Comparison of ENCODE assay signal across 8 cellular contexts in the genomic region with DNA sequence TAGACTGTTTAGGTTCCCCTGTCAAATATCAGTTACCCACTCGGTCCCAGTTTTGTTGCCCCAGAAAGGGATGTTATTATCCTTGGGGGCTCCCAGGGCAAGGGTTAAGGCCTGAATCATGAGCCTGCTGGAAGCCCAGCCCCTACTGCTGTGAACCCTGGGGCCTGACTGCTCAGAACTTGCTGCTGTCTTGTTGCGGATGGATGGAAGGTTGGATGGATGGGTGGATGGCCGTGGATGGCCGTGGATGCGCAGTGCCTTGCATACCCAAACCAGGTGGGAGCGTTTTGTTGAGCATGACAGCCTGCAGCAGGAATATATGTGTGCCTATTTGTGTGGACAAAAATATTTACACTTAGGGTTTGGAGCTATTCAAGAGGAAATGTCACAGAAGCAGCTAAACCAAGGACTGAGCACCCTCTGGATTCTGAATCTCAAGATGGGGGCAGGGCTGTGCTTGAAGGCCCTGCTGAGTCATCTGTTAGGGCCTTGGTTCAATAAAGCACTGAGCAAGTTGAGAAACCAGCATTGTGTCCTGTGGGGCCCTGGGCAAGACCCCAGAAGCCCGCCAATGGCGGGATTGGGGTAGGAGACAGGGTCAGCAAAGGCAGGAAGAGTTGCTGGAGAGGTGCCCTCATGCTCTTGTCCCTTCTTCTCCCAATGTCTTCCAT. TPM values are rescaled to one million over a fixed set of nuclear protein-coding genes. Genes with fewer than 3 reads are reported as not detected.
DNase-seq lines count a peak whose midpoint lies in the region; TF ChIP-seq lines count a peak whose summit lies in the region.

No MANE protein-coding gene starts in this region.

- H3K27me3 Mint-ChIP-seq in activated naive CD4-positive, alpha-beta T cell treated with anti-CD3 and anti-CD28 coated beads, Interleukin-2, amount 50 U/mL, for 24 hours, result no peaks in the 10 kb centered on the region

- H3K27ac Mint-ChIP-seq in activated naive CD4-positive, alpha-beta T cell treated with anti-CD3 and anti-CD28 coated beads, Interleukin-2, amount 50 U/mL, for 24 hours, result peak overlapping the region; percentile 89

- no peaks in the 10 kb centered on the region for H4K20me1 ChIP-seq in mammary epithelial cell (ENCODE audit: insufficient read depth, low read length)

- H3K27ac ChIP-seq in mammary epithelial cell (ENCODE audit: insufficient read depth, low read depth, low read length) (no peak overlapping the region), mesendoderm (ENCODE audit: low read depth, low read length) (peak overlapping the region; percentile 30), urinary bladder (ENCODE audit: low read depth) (peak overlapping the region; percentile 53)

- dilution Hi-C loops in mammary epithelial cell (cut with HindIII; ENCODE audit: low sequenced_read_pairs), result no loop called here

- H3K4me3 ChIP-seq in mammary epithelial cell (replicated peaks in 1 of 3; ENCODE audit: insufficient read depth in 1 of 3, low read depth in 2 of 3, low read length in 3 of 3) (no peak overlapping the region), mesendoderm (ENCODE audit: low read length) (no peak overlapping the region), urinary bladder (ENCODE audit: low read depth, low read length) (no peak overlapping the region)

- H3K36me3 ChIP-seq in mammary epithelial cell (ENCODE audit: insufficient read depth, low read length) (peaks cover 18% of the 10 kb centered on the region), mesendoderm (ENCODE audit: control insufficient read depth, insufficient read depth, low read length) (peaks cover 10% of the 10 kb centered on the region), urinary bladder (ENCODE audit: insufficient read depth) (no peaks in the 10 kb centered on the region)

- H3K23ac ChIP-seq in mesendoderm (ENCODE audit: low read length), result no peak overlapping the region

- no peak overlapping the region for H2BK120ac ChIP-seq in mesendoderm (ENCODE audit: low read depth, low read length)

- H3K27me3 ChIP-seq in mammary epithelial cell (ENCODE audit: insufficient read depth, low read length), result no peaks in the 10 kb centered on the region
- H3K27me3 ChIP-seq in mesendoderm (ENCODE audit: insufficient read depth, low read length, poor library complexity), result no peaks in the 10 kb centered on the region

- no peaks in the 10 kb centered on the region for H3K79me1 ChIP-seq in mesendoderm (ENCODE audit: low read length)

- H3K4me1 Mint-ChIP-seq in activated naive CD4-positive, alpha-beta T cell treated with anti-CD3 and anti-CD28 coated beads, Interleukin-2, amount 50 U/mL, for 24 hours, result peaks cover 73% of the 10 kb centered on the region

- no peak overlapping the region for H3K18ac ChIP-seq in mesendoderm (ENCODE audit: low read length)

- no peaks in the 10 kb centered on the region for H3K9me3 ChIP-seq in mammary epithelial cell (replicated peaks; ENCODE audit: insufficient read depth, low read length)

- CTCF ChIA-PET in mammary epithelial cell (lab: Charles Lee; ENCODE audit: low non-redundant PET), result no interaction called here

- no peaks in the 10 kb centered on the region for H3K9me3 Mint-ChIP-seq in activated naive CD4-positive, alpha-beta T cell treated with anti-CD3 and anti-CD28 coated beads, Interleukin-2, amount 50 U/mL, for 24 hours

- H2AFZ ChIP-seq in mammary epithelial cell (ENCODE audit: low read depth, low read length), result no peak overlapping the region

- H2BK15ac ChIP-seq in mesendoderm (replicated peaks; ENCODE audit: low read depth), result no peak overlapping the region

- in situ Hi-C loops in mammary epithelial cell (cut with MboI; ENCODE audit: low sequenced_read_pairs in 2 of 2), result no loop called here

- WGBS in mammary epithelial cell (ENCODE audit: low coverage, missing lambda C conversion rate), result 98% methylated on average over 7 of the region's 8 CpGs
- WGBS in mesendoderm (ENCODE audit: extremely low coverage, insufficient coverage, low lambda C conversion rate), result no CpG with 5 or more reads among the region's 8 CpGs
- WGBS in urinary bladder, result 85% methylated on average over 8 of the region's 8 CpGs

- H4K8ac ChIP-seq in mesendoderm (ENCODE audit: low read depth, low read length), result no peak overlapping the region

- H3K79me2 ChIP-seq in mammary epithelial cell (ENCODE audit: insufficient read depth, low read length) (peaks cover 3% of the 10 kb centered on the region), mesendoderm (ENCODE audit: control insufficient read depth, insufficient read depth, low read length) (no peaks in the 10 kb centered on the region)

- no peak overlapping the region for H2BK5ac ChIP-seq in mesendoderm (ENCODE audit: low read length)

- TSS peak; percentile 41 for BruUV-seq in mammary epithelial cell (replicated peaks; lab: Mats Ljungman, UMichigan)

- DNase-seq in activated naive CD4-positive, alpha-beta T cell (lab: John Stamatoyannopoulos, UW), result no peak
- DNase-seq in mammary epithelial cell (peak; percentile 30), mesendoderm (no peak), NCI-H1048 (lab: John Stamatoyannopoulos, UW) (no peak), NCI-H128 (lab: John Stamatoyannopoulos, UW; ENCODE audit: unreplicated experiment) (no peak), NCI-H1694 (lab: John Stamatoyannopoulos, UW) (no peak)

- no peak overlapping the region for H2AK5ac ChIP-seq in mesendoderm (ENCODE audit: low read length)

- H3K4ac ChIP-seq in mesendoderm (ENCODE audit: low read depth, low read length), result no peak overlapping the region

- no peak overlapping the region for H4K5ac ChIP-seq in mesendoderm (ENCODE audit: low read length)

- H3K4me3 Mint-ChIP-seq in activated naive CD4-positive, alpha-beta T cell treated with anti-CD3 and anti-CD28 coated beads, Interleukin-2, amount 50 U/mL, for 24 hours, result no peak overlapping the region

- H3K36me3 Mint-ChIP-seq in activated naive CD4-positive, alpha-beta T cell treated with anti-CD3 and anti-CD28 coated beads, Interleukin-2, amount 50 U/mL, for 24 hours, result peaks cover 26% of the 10 kb centered on the region

- H3K9ac ChIP-seq in mammary epithelial cell (ENCODE audit: insufficient read depth, low read length) (no peak overlapping the region), mesendoderm (ENCODE audit: low read length) (no peak overlapping the region)

- H3K4me2 ChIP-seq in mammary epithelial cell (ENCODE audit: insufficient read depth, low read depth, low read length), result no peak overlapping the region
- H3K4me2 ChIP-seq in mesendoderm (ENCODE audit: low read length), result no peak overlapping the region

- no peak for TF ChIP-seq CTCF in mammary epithelial cell (conservative IDR thresholded peaks at IDR 0.05 in 1 of 2, IDR thresholded peaks at IDR 0.05 in 1 of 2; ENCODE audit: extremely low read depth in 1 of 2, insufficient read depth in 1 of 2, low read depth in 1 of 2, low read length in 2 of 2)

- no peak overlapping the region for H3K56ac ChIP-seq in mesendoderm (ENCODE audit: low read length)

- intact Hi-C loops in mammary epithelial cell (cut with micrococcal nuclease), result no loop called here

- peaks cover 54% of the 10 kb centered on the region for H3K4me1 ChIP-seq in mammary epithelial cell (ENCODE audit: insufficient read depth, low read length)
- H3K4me1 ChIP-seq in mesendoderm (ENCODE audit: control insufficient read depth, low read depth, low read length), result no peaks in the 10 kb centered on the region
- no peaks in the 10 kb centered on the region for H3K4me1 ChIP-seq in urinary bladder (ENCODE audit: insufficient read depth)

RNA-seq across cellular contexts. Expression of a gene that starts 9.6 kb away (rescaled TPM):
- total RNA-seq in mammary epithelial cell (10 to 100 TPM in 1 of 2 donors, 1 to 10 TPM in 1; 5.5 to 55.5 TPM), urinary bladder (18.7 TPM)
- polyA plus RNA-seq in mammary epithelial cell (45.8 TPM), urinary bladder (42.2 TPM)
- 80.2 TPM for polyA minus RNA-seq in mammary epithelial cell
- 7.9 TPM for polyA plus RNA-seq in mesendoderm (2013, experiment 1 of 2)
- 8.4 TPM for polyA plus RNA-seq in mesendoderm (2013, experiment 2 of 2)

RNA-seq across cellular contexts. Expression of a gene that starts 14.6 kb away (rescaled TPM):
- total RNA-seq in mammary epithelial cell (10 to 100 TPM; 14.9 to 15.5 TPM), urinary bladder (10.2 TPM)
- polyA plus RNA-seq in mammary epithelial cell (11.5 TPM), urinary bladder (9.2 TPM)
- 22.3 TPM for polyA minus RNA-seq in mammary epithelial cell
- 3.3 TPM for polyA plus RNA-seq in mesendoderm (2013, experiment 1 of 2)
- 3.2 TPM for polyA plus RNA-seq in mesendoderm (2013, experiment 2 of 2)

RNA-seq across cellular contexts. Expression of a gene that starts 19.2 kb away (rescaled TPM):
- total RNA-seq in mammary epithelial cell (10 to 100 TPM; 56.8 to 72.2 TPM), urinary bladder (36.9 TPM)
- polyA plus RNA-seq in mammary epithelial cell (33.5 TPM), urinary bladder (104 TPM)
- polyA minus RNA-seq in mammary epithelial cell, result 47.9 TPM
- 22.3 TPM for polyA plus RNA-seq in mesendoderm (2013, experiment 1 of 2)
- 21.5 TPM for polyA plus RNA-seq in mesendoderm (2013, experiment 2 of 2)

RNA-seq across cellular contexts. Expression of a gene that starts 24.5 kb away (rescaled TPM):
- total RNA-seq in mammary epithelial cell (under 1 TPM; 0.17 to 0.26 TPM), urinary bladder (not detected)
- polyA plus RNA-seq in mammary epithelial cell (0.08 TPM), urinary bladder (0.16 TPM)
- not detected for polyA minus RNA-seq in mammary epithelial cell
- polyA plus RNA-seq in mesendoderm (2013, experiment 1 of 2), result 0.10 TPM
- polyA plus RNA-seq in mesendoderm (2013, experiment 2 of 2), result 0.21 TPM

RNA-seq across cellular contexts. Expression of a gene that starts 38.2 kb away (rescaled TPM):
- total RNA-seq in mammary epithelial cell (10 to 100 TPM; 14.0 to 59.9 TPM), urinary bladder (10.0 TPM)
- polyA plus RNA-seq in mammary epithelial cell (63.4 TPM), urinary bladder (109 TPM)
- polyA minus RNA-seq in mammary epithelial cell, result 43.5 TPM
- polyA plus RNA-seq in mesendoderm (2013, experiment 1 of 2), result 73.8 TPM
- 74.7 TPM for polyA plus RNA-seq in mesendoderm (2013, experiment 2 of 2)
